Comparison of ENCODE assay signal across 30 cellular contexts in the genomic region with DNA sequence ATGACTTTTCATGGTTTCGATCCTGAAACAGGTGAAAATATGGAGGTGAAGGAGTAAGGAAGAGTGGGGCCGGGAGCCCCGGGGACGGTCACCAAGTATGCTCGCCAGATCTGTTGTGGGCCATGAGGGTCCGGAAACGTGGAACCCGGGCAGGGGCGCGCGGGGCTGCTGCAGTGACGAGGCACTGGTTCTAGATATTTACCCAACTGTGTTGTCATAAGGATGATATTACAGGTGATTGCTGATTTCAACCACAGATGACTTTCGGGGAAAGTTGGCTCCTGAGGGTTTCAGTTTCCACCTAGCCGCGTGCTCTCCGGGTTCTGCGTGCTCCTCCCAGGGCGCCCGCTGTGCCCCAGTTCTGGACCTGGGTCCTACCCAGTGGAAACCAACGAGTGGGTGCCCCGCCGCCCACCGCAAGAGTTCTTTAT. TPM values are rescaled to one million over a fixed set of nuclear protein-coding genes. Genes with fewer than 3 reads are reported as not detected.
"Had no signal": no experiment of that assay in that cellular context is flagged by ENCODE, and none has a peak within 500 bp of the region (broad histone marks: within the 10 kb centered on the region; RNA-seq: fewer than 3 reads in every experiment).

No MANE protein-coding gene starts in this region.

- H3K36me3 Mint-ChIP-seq: activated naive CD4-positive, alpha-beta T cell treated with anti-CD3 and anti-CD28 coated beads, Interleukin-2, amount 10 ng/mL, durations not matched to agents 7 days and 5 days; activated naive CD8-positive, alpha-beta T cell treated with anti-CD3 and anti-CD28 coated beads, Interleukin-2, amount 10 ng/mL, durations not matched to agents 7 days and 5 days; stimulated activated effector memory CD8-positive, alpha-beta T cell treated with anti-CD3 and anti-CD28 coated beads, Interleukin-12 subunit alpha, Interleukin-12 subunit beta, amount 100 ng/mL, for 72 hours had no signal

- H3K36me3 ChIP-seq: brain microvascular endothelial cell, esophagus muscularis mucosa, heart left ventricle, left lung, right lobe of liver, thoracic aorta, vagina had no signal

- H3K27ac Mint-ChIP-seq: activated B cell treated with CpG ODN at 0.5 μM for 24 hours; activated naive CD4-positive, alpha-beta T cell treated with anti-CD3 and anti-CD28 coated beads, Interleukin-2, amount 10 ng/mL, durations not matched to agents 7 days and 5 days; activated naive CD8-positive, alpha-beta T cell treated with anti-CD3 and anti-CD28 coated beads, Interleukin-2, amount 10 ng/mL, durations not matched to agents 7 days and 5 days; activated T-helper 1 cell treated with anti-CD3 and anti-CD28 coated beads, Interleukin-12 subunit alpha, Interleukin-12 subunit beta, Interleukin-2, Interleukin-4 antibody, amounts not matched to agents 30 ng/mL and 10 ng/mL and 1 ng/mL, durations not matched to agents 14 hours and 24 hours and 36 hours; natural killer cell treated with Interleukin-12 subunit alpha and Interleukin-12 subunit beta and Interleukin-15 and Interleukin-18, amount 100 ng/mL, for 72 hours; stimulated activated effector memory CD8-positive, alpha-beta T cell treated with anti-CD3 and anti-CD28 coated beads, Interleukin-12 subunit alpha, Interleukin-12 subunit beta, amount 100 ng/mL, for 72 hours; stimulated activated naive CD8-positive, alpha-beta T cell treated with anti-CD3 and anti-CD28 coated beads, Interleukin-15, Interleukin-2, amounts not matched to agents 100 ng/mL and 50 ng/mL, for 24 hours; T-helper 2 cell treated with Interferon-gamma antibody and Interleukin-4, amounts not matched to agents 5 μg/mL and 100 μg/mL, for 36 hours had no signal

- H3K9me3 ChIP-seq: right lobe of liver, thoracic aorta had no signal

- H3K4me3 Mint-ChIP-seq: activated B cell treated with CpG ODN at 0.5 μM for 24 hours; activated naive CD4-positive, alpha-beta T cell treated with anti-CD3 and anti-CD28 coated beads, Interleukin-2, amount 10 ng/mL, durations not matched to agents 7 days and 5 days; activated naive CD8-positive, alpha-beta T cell treated with anti-CD3 and anti-CD28 coated beads, Interleukin-2, amount 10 ng/mL, durations not matched to agents 7 days and 5 days; activated T-helper 1 cell treated with anti-CD3 and anti-CD28 coated beads, Interleukin-12 subunit alpha, Interleukin-12 subunit beta, Interleukin-2, Interleukin-4 antibody, amounts not matched to agents 30 ng/mL and 10 ng/mL and 1 ng/mL, durations not matched to agents 14 hours and 24 hours and 36 hours; natural killer cell treated with Interleukin-12 subunit alpha and Interleukin-12 subunit beta and Interleukin-15 and Interleukin-18, amount 100 ng/mL, for 72 hours; stimulated activated effector memory CD8-positive, alpha-beta T cell treated with anti-CD3 and anti-CD28 coated beads, Interleukin-12 subunit alpha, Interleukin-12 subunit beta, amount 100 ng/mL, for 72 hours; stimulated activated naive CD8-positive, alpha-beta T cell treated with anti-CD3 and anti-CD28 coated beads, Interleukin-15, Interleukin-2, amounts not matched to agents 100 ng/mL and 50 ng/mL, for 24 hours; T-helper 2 cell treated with Interferon-gamma antibody and Interleukin-4, amounts not matched to agents 5 μg/mL and 100 μg/mL, for 36 hours had no signal

- ATAC-seq: foreskin keratinocyte; heart left ventricle; left lung; mucosa of descending colon; natural killer cell treated with Interleukin-12 subunit alpha and Interleukin-12 subunit beta and Interleukin-15 and Interleukin-18, amount 100 ng/mL, for 72 hours; right lobe of liver; stimulated activated effector memory CD8-positive, alpha-beta T cell treated with anti-CD3 and anti-CD28 coated beads, Interleukin-12 subunit alpha, Interleukin-12 subunit beta, amount 100 ng/mL, for 72 hours had no signal

- H3K27ac ChIP-seq: brain microvascular endothelial cell, esophagus muscularis mucosa, foreskin keratinocyte, heart left ventricle, left lung, right lobe of liver, thoracic aorta, vagina had no signal

- H3K27me3 ChIP-seq: brain microvascular endothelial cell, esophagus muscularis mucosa, heart left ventricle, left lung, right lobe of liver, vagina had no signal

- H3K4me1 ChIP-seq: esophagus muscularis mucosa, foreskin keratinocyte, right lobe of liver, vagina had no signal

- H3K4me3 ChIP-seq: esophagus muscularis mucosa, heart left ventricle, left lung, lung, mucosa of descending colon, right lobe of liver, thoracic aorta, vagina had no signal

- H3K4me1 Mint-ChIP-seq: activated B cell treated with CpG ODN at 0.5 μM for 24 hours; activated naive CD4-positive, alpha-beta T cell treated with anti-CD3 and anti-CD28 coated beads, Interleukin-2, amount 10 ng/mL, durations not matched to agents 7 days and 5 days; activated naive CD8-positive, alpha-beta T cell treated with anti-CD3 and anti-CD28 coated beads, Interleukin-2, amount 10 ng/mL, durations not matched to agents 7 days and 5 days; stimulated activated effector memory CD8-positive, alpha-beta T cell treated with anti-CD3 and anti-CD28 coated beads, Interleukin-12 subunit alpha, Interleukin-12 subunit beta, amount 100 ng/mL, for 72 hours had no signal

- DNase-seq: activated B cell treated with CpG ODN at 0.5 μM for 24 hours; activated CD4-positive, alpha-beta T cell treated with anti-CD3 and anti-CD28 coated beads, Interleukin-2, amount 50 U/mL, for 4 hours; activated CD8-positive, alpha-beta memory T cell treated with anti-CD3 and anti-CD28 coated beads, Interleukin-2, amount 50 U/mL, for 4 hours; activated gamma-delta T cell; activated naive CD4-positive, alpha-beta T cell treated with anti-CD3 and anti-CD28 coated beads, Interleukin-2, amount 10 ng/mL, durations not matched to agents 7 days and 5 days; activated naive CD8-positive, alpha-beta T cell treated with anti-CD3 and anti-CD28 coated beads, Interleukin-2, amount 10 ng/mL, durations not matched to agents 7 days and 5 days; brain microvascular endothelial cell; caudate nucleus; foreskin keratinocyte; heart left ventricle; left lung; mesendoderm; mucosa of descending colon; stimulated activated CD4-positive, alpha-beta T cell treated with anti-CD3 and anti-CD28 coated beads, Interleukin-12 subunit alpha, Interleukin-12 subunit beta, amount 100 ng/mL, for 4 hours; stimulated activated CD4-positive, alpha-beta T cell treated with anti-CD3 and anti-CD28 coated beads, Interleukin-4, amount 100 ng/mL, for 1 hour; T-helper 1 cell; trophoblast cell had no signal

RNA-seq across cellular contexts. Expression of gene RAET1G, which starts 12.2 kb away (rescaled TPM):
- total RNA-seq: activated B cell treated with CpG ODN at 0.5 μM for 24 hours; activated naive CD8-positive, alpha-beta T cell treated with anti-CD3 and anti-CD28 coated beads, Interleukin-2, amount 10 ng/mL, durations not matched to agents 7 days and 5 days; astrocyte; myocyte; right lobe of liver; skeletal muscle tissue; thoracic aorta had no signal

RNA-seq across cellular contexts. Expression of gene RAET1E, which starts 12.8 kb away (rescaled TPM):
- total RNA-seq: activated B cell treated with CpG ODN at 0.5 μM for 24 hours; activated naive CD8-positive, alpha-beta T cell treated with anti-CD3 and anti-CD28 coated beads, Interleukin-2, amount 10 ng/mL, durations not matched to agents 7 days and 5 days; activated T-helper 1 cell treated with anti-CD3 and anti-CD28 coated beads, Interleukin-12 subunit alpha, Interleukin-12 subunit beta, Interleukin-2, Interleukin-4 antibody, amounts not matched to agents 30 ng/mL and 10 ng/mL and 1 ng/mL, durations not matched to agents 14 hours and 24 hours and 36 hours; astrocyte; natural killer cell treated with Interleukin-12 subunit alpha and Interleukin-12 subunit beta and Interleukin-15 and Interleukin-18, amount 100 ng/mL, for 72 hours; right lobe of liver; thoracic aorta had no signal

RNA-seq across cellular contexts. Expression of gene ULBP2, which starts 31.1 kb away (rescaled TPM):
- total RNA-seq: skeletal muscle tissue, vagina had no signal

RNA-seq across cellular contexts. Expression of gene ULBP1, which starts 53.0 kb away (rescaled TPM):
- total RNA-seq: mucosa of descending colon, skeletal muscle tissue, vagina had no signal
